In the genomic region with DNA sequence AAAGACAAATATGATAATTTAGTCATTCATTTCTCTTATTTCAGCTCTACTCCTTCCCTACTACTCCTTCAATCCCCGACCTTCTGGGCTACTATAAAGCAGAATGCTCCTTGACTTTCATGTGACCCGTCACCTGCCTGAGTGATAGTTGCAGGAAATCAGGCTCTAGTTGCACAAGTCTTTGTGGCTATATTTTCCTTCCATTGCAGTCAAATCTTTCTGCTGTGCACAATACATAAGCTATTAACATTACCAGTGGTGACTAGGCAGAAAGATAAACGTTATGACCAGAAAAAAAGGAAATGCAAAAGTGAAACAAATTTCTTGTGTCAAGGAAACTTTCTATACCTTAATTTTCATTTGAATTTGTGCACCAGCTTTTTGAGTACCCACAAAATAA, we compare ENCODE assay signal across 1 cellular context.
TF ChIP-seq lines count a peak whose summit lies in the region.

No MANE protein-coding gene starts in this region.

TF ChIP-seq in K562, 482 proteins besides CTCF, POLR2A, EP300 and RAD21 (continued from another document and continues in another):
- TF ChIP-seq KAT8 (IDR thresholded peaks at IDR 0.05; ENCODE audit: low read depth) (no peak), CCNT2 (IDR thresholded peaks at IDR 0.05; ENCODE audit: borderline replicate concordance, extremely low read depth, insufficient read length, low read depth, low read length) (peak; percentile 36), C11orf30 (IDR thresholded peaks at IDR 0.05; ENCODE audit: low read depth) (peak; percentile 76), ZNF785 (CRISPR knock-in tag; IDR thresholded peaks at IDR 0.05) (no peak), ZNF12 (CRISPR knock-in tag; IDR thresholded peaks at IDR 0.05) (no peak), FIP1L1 (IDR thresholded peaks at IDR 0.05; ENCODE audit: low read depth, low read length, poor library complexity, severe bottlenecking) (no peak), COPS2 (conservative IDR thresholded peaks at IDR 0.05) (no peak), ZNF274 (IDR thresholded peaks at IDR 0.05; ENCODE audit: borderline replicate concordance, low read depth, low read length) (no peak), ILK (tag; IDR thresholded peaks at IDR 0.05; ENCODE audit: borderline replicate concordance, low read depth) (no peak), NBN (IDR thresholded peaks at IDR 0.05; ENCODE audit: low read depth) (0 out of 2 replicates have a peak, but pooled peaks have one; percentile 57), CBX8 (IDR thresholded peaks at IDR 0.05; ENCODE audit: borderline replicate concordance, extremely low read depth, low read depth, low read length, poor library complexity, severe bottlenecking) (no peak), ZBTB1 (CRISPR knock-in tag; IDR thresholded peaks at IDR 0.05; ENCODE audit: borderline replicate concordance, low read depth) (no peak), HMG20A (CRISPR knock-in tag; conservative IDR thresholded peaks at IDR 0.05) (no peak), POLR2B (IDR thresholded peaks at IDR 0.05; ENCODE audit: low read depth, partially characterized antibody) (no peak), GABPA (tag; conservative IDR thresholded peaks at IDR 0.05; ENCODE audit: low read depth) (no peak; the same call in 1 of the 2 replicates), NFRKB (IDR thresholded peaks at IDR 0.05; ENCODE audit: low read depth) (no peak), TCF7L2 (IDR thresholded peaks at IDR 0.05; ENCODE audit: low read depth, low read length) (no peak), GTF2F1 (IDR thresholded peaks at IDR 0.05; ENCODE audit: low read depth, low read length) (no peak), L3MBTL2 (IDR thresholded peaks at IDR 0.05) (no peak), TEAD4 (IDR thresholded peaks at IDR 0.05; ENCODE audit: low read length) (peak; percentile 63; the same call in 1 of the 2 replicates), TEAD4 (CRISPR knock-in tag; IDR thresholded peaks at IDR 0.05; ENCODE audit: borderline replicate concordance) (no peak), CBFA2T3 (IDR thresholded peaks at IDR 0.05) (peak; percentile 30; the same call in 1 of the 2 replicates), ZFP36 (IDR thresholded peaks at IDR 0.05; ENCODE audit: low read depth, low read length, partially characterized antibody) (no peak), SAP30 (IDR thresholded peaks at IDR 0.05; ENCODE audit: borderline replicate concordance, insufficient read depth, low read depth, low read length, poor library complexity, severe bottlenecking) (no peak), MTA3 (IDR thresholded peaks at IDR 0.05; ENCODE audit: borderline replicate concordance) (peak; percentile 31; the same call in 1 of the 2 replicates), PPARD (CRISPR knock-in tag; IDR thresholded peaks at IDR 0.05) (no peak), RB1 (IDR thresholded peaks at IDR 0.05; ENCODE audit: low read depth) (no peak), ILF3 (IDR thresholded peaks at IDR 0.05; ENCODE audit: borderline replicate concordance) (no peak), LEF1 (IDR thresholded peaks at IDR 0.05) (peak; percentile 68; the same call in 1 of the 2 replicates), YY1 (IDR thresholded peaks at IDR 0.05; ENCODE audit: borderline replicate concordance in 1 of 3, control insufficient read depth in 1 of 3, extremely low read depth in 1 of 3, insufficient read depth in 3 of 3, insufficient read length in 1 of 3, insufficient replicate concordance in 2 of 3, low read depth in 1 of 3, low read length in 2 of 3) (no peak), SRSF3 (IDR thresholded peaks at IDR 0.05; ENCODE audit: insufficient read depth, low read length) (no peak), NFIX (CRISPR knock-in tag; IDR thresholded peaks at IDR 0.05; ENCODE audit: low read depth) (no peak), RHOXF2B (CRISPR knock-in tag; conservative IDR thresholded peaks at IDR 0.05) (no peak), BCOR (IDR thresholded peaks at IDR 0.05) (no peak), TBL1XR1 (IDR thresholded peaks at IDR 0.05; ENCODE audit: low read length in 2 of 2) (peak in 1 of 2 experiments; percentile 41; a peak in 1 of 4 replicates), SMAD3 (CRISPR knock-in tag; conservative IDR thresholded peaks at IDR 0.05) (no peak), POLR2AphosphoS5 (IDR thresholded peaks at IDR 0.05; ENCODE audit: control insufficient read depth, insufficient read depth, low read depth, low read length) (no peak), ZNF707 (CRISPR knock-in tag; conservative IDR thresholded peaks at IDR 0.05) (no peak), ZNF41 (CRISPR knock-in tag; conservative IDR thresholded peaks at IDR 0.05) (no peak), TRIM28 (IDR thresholded peaks at IDR 0.05) (no peak), PHF8 (IDR thresholded peaks at IDR 0.05; ENCODE audit: borderline replicate concordance, low read length) (no peak)
- TF ChIP-seq, protein P1, sequence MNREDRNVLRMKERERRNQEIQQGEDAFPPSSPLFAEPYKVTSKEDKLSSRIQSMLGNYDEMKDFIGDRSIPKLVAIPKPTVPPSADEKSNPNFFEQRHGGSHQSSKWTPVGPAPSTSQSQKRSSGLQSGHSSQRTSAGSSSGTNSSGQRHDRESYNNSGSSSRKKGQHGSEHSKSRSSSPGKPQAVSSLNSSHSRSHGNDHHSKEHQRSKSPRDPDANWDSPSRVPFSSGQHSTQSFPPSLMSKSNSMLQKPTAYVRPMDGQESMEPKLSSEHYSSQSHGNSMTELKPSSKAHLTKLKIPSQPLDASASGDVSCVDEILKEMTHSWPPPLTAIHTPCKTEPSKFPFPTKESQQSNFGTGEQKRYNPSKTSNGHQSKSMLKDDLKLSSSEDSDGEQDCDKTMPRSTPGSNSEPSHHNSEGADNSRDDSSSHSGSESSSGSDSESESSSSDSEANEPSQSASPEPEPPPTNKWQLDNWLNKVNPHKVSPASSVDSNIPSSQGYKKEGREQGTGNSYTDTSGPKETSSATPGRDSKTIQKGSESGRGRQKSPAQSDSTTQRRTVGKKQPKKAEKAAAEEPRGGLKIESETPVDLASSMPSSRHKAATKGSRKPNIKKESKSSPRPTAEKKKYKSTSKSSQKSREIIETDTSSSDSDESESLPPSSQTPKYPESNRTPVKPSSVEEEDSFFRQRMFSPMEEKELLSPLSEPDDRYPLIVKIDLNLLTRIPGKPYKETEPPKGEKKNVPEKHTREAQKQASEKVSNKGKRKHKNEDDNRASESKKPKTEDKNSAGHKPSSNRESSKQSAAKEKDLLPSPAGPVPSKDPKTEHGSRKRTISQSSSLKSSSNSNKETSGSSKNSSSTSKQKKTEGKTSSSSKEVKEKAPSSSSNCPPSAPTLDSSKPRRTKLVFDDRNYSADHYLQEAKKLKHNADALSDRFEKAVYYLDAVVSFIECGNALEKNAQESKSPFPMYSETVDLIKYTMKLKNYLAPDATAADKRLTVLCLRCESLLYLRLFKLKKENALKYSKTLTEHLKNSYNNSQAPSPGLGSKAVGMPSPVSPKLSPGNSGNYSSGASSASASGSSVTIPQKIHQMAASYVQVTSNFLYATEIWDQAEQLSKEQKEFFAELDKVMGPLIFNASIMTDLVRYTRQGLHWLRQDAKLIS (CRISPR knock-in tag; IDR thresholded peaks at IDR 0.05): no peak
- TF ChIP-seq, protein P2, sequence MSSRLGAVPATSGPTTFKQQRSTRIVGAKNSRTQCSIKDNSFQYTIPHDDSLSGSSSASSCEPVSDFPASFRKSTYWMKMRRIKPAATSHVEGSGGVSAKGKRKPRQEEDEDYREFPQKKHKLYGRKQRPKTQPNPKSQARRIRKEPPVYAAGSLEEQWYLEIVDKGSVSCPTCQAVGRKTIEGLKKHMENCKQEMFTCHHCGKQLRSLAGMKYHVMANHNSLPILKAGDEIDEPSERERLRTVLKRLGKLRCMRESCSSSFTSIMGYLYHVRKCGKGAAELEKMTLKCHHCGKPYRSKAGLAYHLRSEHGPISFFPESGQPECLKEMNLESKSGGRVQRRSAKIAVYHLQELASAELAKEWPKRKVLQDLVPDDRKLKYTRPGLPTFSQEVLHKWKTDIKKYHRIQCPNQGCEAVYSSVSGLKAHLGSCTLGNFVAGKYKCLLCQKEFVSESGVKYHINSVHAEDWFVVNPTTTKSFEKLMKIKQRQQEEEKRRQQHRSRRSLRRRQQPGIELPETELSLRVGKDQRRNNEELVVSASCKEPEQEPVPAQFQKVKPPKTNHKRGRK (tag; IDR thresholded peaks at IDR 0.05): no peak
- TF ChIP-seq, protein P3, sequence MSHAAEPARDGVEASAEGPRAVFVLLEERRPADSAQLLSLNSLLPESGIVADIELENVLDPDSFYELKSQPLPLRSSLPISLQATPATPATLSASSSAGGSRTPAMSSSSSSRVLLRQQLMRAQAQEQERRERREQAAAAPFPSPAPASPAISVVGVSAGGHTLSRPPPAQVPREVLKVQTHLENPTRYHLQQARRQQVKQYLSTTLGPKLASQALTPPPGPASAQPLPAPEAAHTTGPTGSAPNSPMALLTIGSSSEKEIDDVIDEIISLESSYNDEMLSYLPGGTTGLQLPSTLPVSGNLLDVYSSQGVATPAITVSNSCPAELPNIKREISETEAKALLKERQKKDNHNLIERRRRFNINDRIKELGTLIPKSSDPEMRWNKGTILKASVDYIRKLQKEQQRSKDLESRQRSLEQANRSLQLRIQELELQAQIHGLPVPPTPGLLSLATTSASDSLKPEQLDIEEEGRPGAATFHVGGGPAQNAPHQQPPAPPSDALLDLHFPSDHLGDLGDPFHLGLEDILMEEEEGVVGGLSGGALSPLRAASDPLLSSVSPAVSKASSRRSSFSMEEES (CRISPR knock-in tag; IDR thresholded peaks at IDR 0.05): 0 out of 2 replicates have a peak, but pooled peaks have one; percentile 9
- TF ChIP-seq, protein P4, sequence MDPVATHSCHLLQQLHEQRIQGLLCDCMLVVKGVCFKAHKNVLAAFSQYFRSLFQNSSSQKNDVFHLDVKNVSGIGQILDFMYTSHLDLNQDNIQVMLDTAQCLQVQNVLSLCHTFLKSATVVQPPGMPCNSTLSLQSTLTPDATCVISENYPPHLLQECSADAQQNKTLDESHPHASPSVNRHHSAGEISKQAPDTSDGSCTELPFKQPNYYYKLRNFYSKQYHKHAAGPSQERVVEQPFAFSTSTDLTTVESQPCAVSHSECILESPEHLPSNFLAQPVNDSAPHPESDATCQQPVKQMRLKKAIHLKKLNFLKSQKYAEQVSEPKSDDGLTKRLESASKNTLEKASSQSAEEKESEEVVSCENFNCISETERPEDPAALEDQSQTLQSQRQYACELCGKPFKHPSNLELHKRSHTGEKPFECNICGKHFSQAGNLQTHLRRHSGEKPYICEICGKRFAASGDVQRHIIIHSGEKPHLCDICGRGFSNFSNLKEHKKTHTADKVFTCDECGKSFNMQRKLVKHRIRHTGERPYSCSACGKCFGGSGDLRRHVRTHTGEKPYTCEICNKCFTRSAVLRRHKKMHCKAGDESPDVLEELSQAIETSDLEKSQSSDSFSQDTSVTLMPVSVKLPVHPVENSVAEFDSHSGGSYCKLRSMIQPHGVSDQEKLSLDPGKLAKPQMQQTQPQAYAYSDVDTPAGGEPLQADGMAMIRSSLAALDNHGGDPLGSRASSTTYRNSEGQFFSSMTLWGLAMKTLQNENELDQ (CRISPR knock-in tag; IDR thresholded peaks at IDR 0.05; ENCODE audit: borderline replicate concordance): no peak
- TF ChIP-seq, protein P5, sequence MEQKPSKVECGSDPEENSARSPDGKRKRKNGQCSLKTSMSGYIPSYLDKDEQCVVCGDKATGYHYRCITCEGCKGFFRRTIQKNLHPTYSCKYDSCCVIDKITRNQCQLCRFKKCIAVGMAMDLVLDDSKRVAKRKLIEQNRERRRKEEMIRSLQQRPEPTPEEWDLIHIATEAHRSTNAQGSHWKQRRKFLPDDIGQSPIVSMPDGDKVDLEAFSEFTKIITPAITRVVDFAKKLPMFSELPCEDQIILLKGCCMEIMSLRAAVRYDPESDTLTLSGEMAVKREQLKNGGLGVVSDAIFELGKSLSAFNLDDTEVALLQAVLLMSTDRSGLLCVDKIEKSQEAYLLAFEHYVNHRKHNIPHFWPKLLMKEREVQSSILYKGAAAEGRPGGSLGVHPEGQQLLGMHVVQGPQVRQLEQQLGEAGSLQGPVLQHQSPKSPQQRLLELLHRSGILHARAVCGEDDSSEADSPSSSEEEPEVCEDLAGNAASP (IDR thresholded peaks at IDR 0.05): no peak
- TF ChIP-seq, protein P6, sequence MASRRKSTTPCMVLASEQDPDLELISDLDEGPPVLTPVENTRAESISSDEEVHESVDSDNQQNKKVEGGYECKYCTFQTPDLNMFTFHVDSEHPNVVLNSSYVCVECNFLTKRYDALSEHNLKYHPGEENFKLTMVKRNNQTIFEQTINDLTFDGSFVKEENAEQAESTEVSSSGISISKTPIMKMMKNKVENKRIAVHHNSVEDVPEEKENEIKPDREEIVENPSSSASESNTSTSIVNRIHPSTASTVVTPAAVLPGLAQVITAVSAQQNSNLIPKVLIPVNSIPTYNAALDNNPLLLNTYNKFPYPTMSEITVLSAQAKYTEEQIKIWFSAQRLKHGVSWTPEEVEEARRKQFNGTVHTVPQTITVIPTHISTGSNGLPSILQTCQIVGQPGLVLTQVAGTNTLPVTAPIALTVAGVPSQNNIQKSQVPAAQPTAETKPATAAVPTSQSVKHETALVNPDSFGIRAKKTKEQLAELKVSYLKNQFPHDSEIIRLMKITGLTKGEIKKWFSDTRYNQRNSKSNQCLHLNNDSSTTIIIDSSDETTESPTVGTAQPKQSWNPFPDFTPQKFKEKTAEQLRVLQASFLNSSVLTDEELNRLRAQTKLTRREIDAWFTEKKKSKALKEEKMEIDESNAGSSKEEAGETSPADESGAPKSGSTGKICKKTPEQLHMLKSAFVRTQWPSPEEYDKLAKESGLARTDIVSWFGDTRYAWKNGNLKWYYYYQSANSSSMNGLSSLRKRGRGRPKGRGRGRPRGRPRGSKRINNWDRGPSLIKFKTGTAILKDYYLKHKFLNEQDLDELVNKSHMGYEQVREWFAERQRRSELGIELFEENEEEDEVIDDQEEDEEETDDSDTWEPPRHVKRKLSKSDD (conservative IDR thresholded peaks at IDR 0.05; ENCODE audit: low read length): no peak
- TF ChIP-seq, protein P7, sequence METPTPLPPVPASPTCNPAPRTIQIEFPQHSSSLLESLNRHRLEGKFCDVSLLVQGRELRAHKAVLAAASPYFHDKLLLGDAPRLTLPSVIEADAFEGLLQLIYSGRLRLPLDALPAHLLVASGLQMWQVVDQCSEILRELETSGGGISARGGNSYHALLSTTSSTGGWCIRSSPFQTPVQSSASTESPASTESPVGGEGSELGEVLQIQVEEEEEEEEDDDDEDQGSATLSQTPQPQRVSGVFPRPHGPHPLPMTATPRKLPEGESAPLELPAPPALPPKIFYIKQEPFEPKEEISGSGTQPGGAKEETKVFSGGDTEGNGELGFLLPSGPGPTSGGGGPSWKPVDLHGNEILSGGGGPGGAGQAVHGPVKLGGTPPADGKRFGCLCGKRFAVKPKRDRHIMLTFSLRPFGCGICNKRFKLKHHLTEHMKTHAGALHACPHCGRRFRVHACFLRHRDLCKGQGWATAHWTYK (CRISPR knock-in tag; IDR thresholded peaks at IDR 0.05): no peak
- TF ChIP-seq, protein P8, sequence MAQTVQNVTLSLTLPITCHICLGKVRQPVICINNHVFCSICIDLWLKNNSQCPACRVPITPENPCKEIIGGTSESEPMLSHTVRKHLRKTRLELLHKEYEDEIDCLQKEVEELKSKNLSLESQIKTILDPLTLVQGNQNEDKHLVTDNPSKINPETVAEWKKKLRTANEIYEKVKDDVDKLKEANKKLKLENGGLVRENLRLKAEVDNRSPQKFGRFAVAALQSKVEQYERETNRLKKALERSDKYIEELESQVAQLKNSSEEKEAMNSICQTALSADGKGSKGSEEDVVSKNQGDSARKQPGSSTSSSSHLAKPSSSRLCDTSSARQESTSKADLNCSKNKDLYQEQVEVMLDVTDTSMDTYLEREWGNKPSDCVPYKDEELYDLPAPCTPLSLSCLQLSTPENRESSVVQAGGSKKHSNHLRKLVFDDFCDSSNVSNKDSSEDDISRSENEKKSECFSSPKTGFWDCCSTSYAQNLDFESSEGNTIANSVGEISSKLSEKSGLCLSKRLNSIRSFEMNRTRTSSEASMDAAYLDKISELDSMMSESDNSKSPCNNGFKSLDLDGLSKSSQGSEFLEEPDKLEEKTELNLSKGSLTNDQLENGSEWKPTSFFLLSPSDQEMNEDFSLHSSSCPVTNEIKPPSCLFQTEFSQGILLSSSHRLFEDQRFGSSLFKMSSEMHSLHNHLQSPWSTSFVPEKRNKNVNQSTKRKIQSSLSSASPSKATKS (CRISPR knock-in tag; IDR thresholded peaks at IDR 0.05): no peak
